In the genomic region with DNA sequence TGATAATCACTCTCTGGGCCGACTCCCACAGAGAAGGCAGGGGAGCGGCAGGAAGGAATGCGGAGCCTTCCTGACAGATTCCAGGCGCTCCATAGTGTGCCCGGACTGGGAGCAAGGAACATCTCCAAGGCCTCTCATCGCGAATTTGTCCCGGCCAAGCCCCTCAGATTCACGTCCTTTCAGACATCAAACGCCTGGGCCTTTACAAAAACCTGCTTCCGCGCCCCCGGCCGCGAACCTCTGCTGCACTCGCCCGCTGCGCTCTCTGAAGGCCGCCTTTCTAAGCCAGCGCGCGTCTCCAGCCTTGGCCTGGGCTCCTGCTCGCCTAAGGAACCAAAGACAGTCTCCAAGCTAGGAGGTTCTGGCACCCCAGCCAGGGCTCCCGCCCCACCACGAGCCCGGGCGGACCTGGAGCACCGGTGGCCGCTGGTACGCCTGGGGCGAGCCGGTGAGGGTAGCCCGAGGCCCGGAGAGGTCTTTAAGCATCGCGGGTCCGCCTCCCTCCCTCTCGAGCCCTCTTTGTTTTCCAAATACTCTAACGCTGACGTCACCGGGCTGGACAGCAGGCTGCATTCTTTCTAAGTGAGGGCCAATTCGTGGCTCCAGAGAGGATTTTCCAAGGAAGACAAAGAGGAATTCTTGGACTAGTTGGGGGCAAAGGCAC, we compare ENCODE assay signal across 8 cellular contexts. TPM values are rescaled to one million over a fixed set of nuclear protein-coding genes. Genes with fewer than 3 reads are reported as not detected.
DNase-seq lines count a peak whose midpoint lies in the region; ATAC-seq and TF ChIP-seq lines count a peak whose summit lies in the region.

No MANE protein-coding gene starts in this region.

- H3K36me3 ChIP-seq in SJSA1 = peaks cover 56% of the 10 kb centered on the region
- peaks cover 12 to 37% (median 27%) of the 10 kb centered on the region in 3 donors for H3K36me3 ChIP-seq in esophagus squamous epithelium
- H3K36me3 ChIP-seq in urinary bladder (ENCODE audit: insufficient read depth) = peaks cover 7% of the 10 kb centered on the region

- peak in 2 of 4 donors; percentile 44 to 59 for TF ChIP-seq POLR2A in esophagus squamous epithelium (IDR thresholded peaks at IDR 0.05)

- H3K27ac Mint-ChIP-seq in natural killer cell treated with Interleukin-12 subunit alpha and Interleukin-12 subunit beta and Interleukin-15 and Interleukin-18, amount 100 ng/mL, for 72 hours = no peak overlapping the region
- no peak overlapping the region for H3K27ac Mint-ChIP-seq in natural killer cell

- H3K27me3 ChIP-seq in SJSA1 (replicated peaks) (no peaks in the 10 kb centered on the region), esophagus squamous epithelium (peaks cover 0 to 24% (median 0%) of the 10 kb centered on the region in 4 donors)

- 9 to 22% methylated on average over 7 to 24 of the region's 42 CpGs for WGBS in esophagus squamous epithelium, 2 donors
- WGBS in urinary bladder = 5% methylated on average over 42 of the region's 42 CpGs

- H3K4me3 ChIP-seq in SJSA1 (peak overlapping the region; percentile 99), esophagus squamous epithelium (peak overlapping the region; percentile 64 to 81 (median 78)), urinary bladder (ENCODE audit: low read depth, low read length) (peak overlapping the region; percentile 57)

- peaks cover 34 to 38% of the 10 kb centered on the region in 2 donors for H3K27me3 Mint-ChIP-seq in natural killer cell treated with Interleukin-12 subunit alpha and Interleukin-12 subunit beta and Interleukin-15 and Interleukin-18, amount 100 ng/mL, for 72 hours
- H3K27me3 Mint-ChIP-seq in natural killer cell (ENCODE audit: low read depth in 2 of 2) = peaks cover 27 to 44% of the 10 kb centered on the region in 2 donors

- no peak for ATAC-seq in natural killer cell treated with Interleukin-12 subunit alpha and Interleukin-12 subunit beta and Interleukin-15 and Interleukin-18, amount 100 ng/mL, for 72 hours
- ATAC-seq in natural killer cell = no peak

- H3K9me3 Mint-ChIP-seq in natural killer cell treated with Interleukin-12 subunit alpha and Interleukin-12 subunit beta and Interleukin-15 and Interleukin-18, amount 100 ng/mL, for 72 hours = no peaks in the 10 kb centered on the region
- H3K9me3 Mint-ChIP-seq in natural killer cell = no peaks in the 10 kb centered on the region

- intact Hi-C loops in natural killer cell (cut with micrococcal nuclease) (no loop called here), esophagus squamous epithelium (cut with DNase I) (no loop called here)

- peaks cover 53% of the 10 kb centered on the region for H3K4me1 ChIP-seq in SJSA1 (replicated peaks)
- peaks cover 35 to 93% (median 60%) of the 10 kb centered on the region in 3 donors for H3K4me1 ChIP-seq in esophagus squamous epithelium
- H3K4me1 ChIP-seq in urinary bladder (ENCODE audit: insufficient read depth) = no peaks in the 10 kb centered on the region

- TF ChIP-seq CTCF in natural killer cell (IDR thresholded peaks at IDR 0.05) (no peak), esophagus squamous epithelium (IDR thresholded peaks at IDR 0.05) (peak in 1 of 6 experiments; percentile 7)

- H3K4me1 Mint-ChIP-seq in natural killer cell treated with Interleukin-12 subunit alpha and Interleukin-12 subunit beta and Interleukin-15 and Interleukin-18, amount 100 ng/mL, for 72 hours (ENCODE audit: low read depth in 2 of 2) = peaks cover 8 to 10% of the 10 kb centered on the region in 2 donors
- peaks cover 0 to 12% of the 10 kb centered on the region in 2 donors for H3K4me1 Mint-ChIP-seq in natural killer cell

- H3K27ac ChIP-seq in SJSA1 (peak overlapping the region; percentile 100), esophagus squamous epithelium (peak overlapping the region; percentile 94 to 100 (median 97)), urinary bladder (ENCODE audit: low read depth) (peak overlapping the region; percentile 94)

- no peaks in the 10 kb centered on the region for H3K36me3 Mint-ChIP-seq in natural killer cell treated with Interleukin-12 subunit alpha and Interleukin-12 subunit beta and Interleukin-15 and Interleukin-18, amount 100 ng/mL, for 72 hours
- no peaks in the 10 kb centered on the region for H3K36me3 Mint-ChIP-seq in natural killer cell

- DNase-seq in natural killer cell treated with Interleukin-12 subunit alpha and Interleukin-12 subunit beta and Interleukin-15 and Interleukin-18, amount 100 ng/mL, for 72 hours (ENCODE audit: low spot score) = peak; percentile 37
- DNase-seq in natural killer cell = no peak
- DNase-seq in SJSA1 (ENCODE audit: low read depth in 1 of 2, low spot score in 2 of 2) = peak; percentile 91 to 94
- DNase-seq in esophagus squamous epithelium (lab: John Stamatoyannopoulos, UW) = no peak
- DNase-seq in middle frontal gyrus (ENCODE audit: extremely low spot score, low spot score) = peak; percentile 74
- DNase-seq in NCI-H345 (lab: John Stamatoyannopoulos, UW) = no peak
- DNase-seq in SKM-1 (lab: John Stamatoyannopoulos, UW; ENCODE audit: unreplicated experiment) = no peak

- peaks cover 3% of the 10 kb centered on the region; the same call in 1 of the 2 replicates for H3K9me3 ChIP-seq in SJSA1 (replicated peaks)
- H3K9me3 ChIP-seq in esophagus squamous epithelium = no peaks in the 10 kb centered on the region

- H3K4me3 Mint-ChIP-seq in natural killer cell treated with Interleukin-12 subunit alpha and Interleukin-12 subunit beta and Interleukin-15 and Interleukin-18, amount 100 ng/mL, for 72 hours = no peak overlapping the region
- no peak overlapping the region for H3K4me3 Mint-ChIP-seq in natural killer cell

RNA-seq across cellular contexts. Expression of a gene that starts 0.8 kb away (rescaled TPM):
- not detected for total RNA-seq in natural killer cell treated with Interleukin-12 subunit alpha and Interleukin-12 subunit beta and Interleukin-15 and Interleukin-18, amount 100 ng/mL, for 72 hours
- not detected for total RNA-seq in natural killer cell
- 86.3 and 142 TPM in 2 replicates for total RNA-seq in SJSA1 (2014; rRNA removed; shearing (Covaris generic))
- 10 to 100 TPM; 54.5 to 99.0 (median 59.1) TPM for total RNA-seq in esophagus squamous epithelium
- 37.0 TPM for total RNA-seq in urinary bladder
- 49.6 TPM for polyA plus RNA-seq in urinary bladder

Comparison
In these comparisons a context has a peak if more than half of its experiments do, and no peak if none do; other contexts are left out.
1. DNase-seq: peak in natural killer cell treated with Interleukin-12 subunit alpha and Interleukin-12 subunit beta and Interleukin-15 and Interleukin-18, amount 100 ng/mL, for 72 hours (single experiment), SJSA1 (2 of 2) and middle frontal gyrus (single experiment); none in natural killer cell (single experiment), esophagus squamous epithelium (single experiment), NCI-H345 (single experiment) and SKM-1 (single experiment).
2. RNA of a gene that starts 0.8 kb away (total RNA-seq): 86.3 to 142 TPM in SJSA1, 54.5 to 99.0 TPM in esophagus squamous epithelium and 37.0 TPM in urinary bladder (single experiment); not detected in natural killer cell treated with Interleukin-12 subunit alpha and Interleukin-12 subunit beta and Interleukin-15 and Interleukin-18, amount 100 ng/mL, for 72 hours and not detected in natural killer cell; every median in the first group is over 10 times any median in the second.
3. Peak in every context shown above with its lines, with median percentiles within 50 percentile points of each other: H3K27ac ChIP-seq and H3K4me3 ChIP-seq.